In the genomic region with DNA sequence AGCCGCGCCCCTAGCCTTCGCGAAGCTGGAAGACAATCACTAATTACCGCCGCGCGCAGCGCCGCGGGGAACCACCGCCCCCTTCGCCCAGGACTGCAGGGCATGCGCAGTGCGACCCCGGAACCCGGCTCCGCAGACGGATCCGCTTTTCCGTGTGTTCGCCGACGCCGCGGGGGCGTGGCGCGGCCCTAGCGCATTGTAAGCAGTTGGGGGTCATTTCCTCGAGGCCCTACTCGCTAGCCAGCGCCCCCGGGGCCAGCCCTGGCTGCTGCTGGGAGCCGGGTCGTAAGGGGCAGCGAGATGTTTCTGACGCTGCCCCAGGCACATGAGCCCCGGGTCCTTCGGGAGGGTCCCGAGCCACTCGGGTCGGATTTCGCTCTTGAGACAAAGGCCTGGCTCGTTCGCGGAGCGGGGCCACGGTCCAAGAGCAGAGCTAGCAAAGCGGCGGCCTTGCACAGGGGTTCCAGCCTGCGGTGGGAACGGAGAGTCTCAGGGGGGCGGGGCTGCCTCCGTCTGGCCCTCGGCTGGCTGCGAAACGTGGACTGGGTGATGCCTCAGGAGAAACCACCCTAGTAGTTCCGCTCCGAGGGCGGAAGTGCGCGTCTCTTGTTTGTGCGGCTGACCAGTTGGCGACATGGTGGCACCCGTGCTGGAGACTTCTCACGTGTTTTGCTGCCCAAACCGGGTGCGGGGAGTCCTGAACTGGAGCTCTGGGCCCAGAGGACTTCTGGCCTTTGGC, we compare ENCODE assay signal across 8 cellular contexts.
DNase-seq lines count a peak whose midpoint lies in the region; ATAC-seq lines count a peak whose summit lies in the region.

ELP2 (plus strand) TSS at position 600 of the 739 bp plus-strand sequence; CDS start at position 635, 35 bp downstream.
SLC39A6 (minus strand) TSS at position 41 of the 739 bp plus-strand sequence. CDS start 2,333 bp downstream, outside the sequence.

- H3K27me3 ChIP-seq in BLaER1 treated with 17β-estradiol and CSF1 and Interleukin-3, amounts not matched to agents 10 nM and 100 nM = no peaks in the 10 kb centered on the region

- H3K9ac ChIP-seq in BLaER1 treated with 17β-estradiol and CSF1 and Interleukin-3, amounts not matched to agents 10 nM and 100 nM = peak within 1 kb of the TSS; percentile 94 to 100 (median 98)

- peaks cover 26 to 62% (median 43%) of the 10 kb centered on the region in 11 experiments for H3K36me3 ChIP-seq in BLaER1 treated with 17β-estradiol and CSF1 and Interleukin-3, amounts not matched to agents 10 nM and 100 nM

- no peaks in the 10 kb centered on the region for H3K9me3 ChIP-seq in BLaER1 treated with 17β-estradiol and CSF1 and Interleukin-3, amounts not matched to agents 10 nM and 100 nM (replicated peaks in 1 of 11)

- peak within 1 kb of the TSS; percentile 80 to 100 (median 96) for H3K4me3 ChIP-seq in BLaER1 treated with 17β-estradiol and CSF1 and Interleukin-3, amounts not matched to agents 10 nM and 100 nM

- ATAC-seq in GM19328 (IDR thresholded peaks at IDR 0.05; ENCODE audit: unreplicated experiment) (peak; percentile 91), HG03469 (IDR thresholded peaks at IDR 0.05; ENCODE audit: unreplicated experiment) (peak; percentile 79)

- H3K4me1 ChIP-seq in BLaER1 treated with 17β-estradiol and CSF1 and Interleukin-3, amounts not matched to agents 10 nM and 100 nM = peaks cover 32 to 41% (median 36%) of the 10 kb centered on the region in 10 experiments

- peak within 1 kb of the TSS; percentile 73 to 94 (median 90) for H3K4me2 ChIP-seq in BLaER1 treated with 17β-estradiol and CSF1 and Interleukin-3, amounts not matched to agents 10 nM and 100 nM

- DNase-seq in NCI-H526 (lab: John Stamatoyannopoulos, UW) (peak; percentile 84 to 93), kidney tubule cell (ENCODE audit: low spot score) (peak; percentile 95)
- peak; percentile 96 for DNase-seq in activated CD4-positive, alpha-beta T cell treated with anti-CD3 and anti-CD28 coated beads for 48 hours
- peak; percentile 85 to 90 for DNase-seq in stimulated activated CD4-positive, alpha-beta T cell treated with anti-CD3 and anti-CD28 coated beads, Interleukin-1b, Interleukin-23, amount 100 ng/mL, for 1 hour (ENCODE audit: low read depth in 2 of 2)

- H4K20me1 ChIP-seq in BLaER1 treated with 17β-estradiol and CSF1 and Interleukin-3, amounts not matched to agents 10 nM and 100 nM = peaks cover 14 to 82% (median 40%) of the 10 kb centered on the region in 11 experiments; a peak in 20 of 22 replicates

- H3K27ac ChIP-seq in BLaER1 treated with 17β-estradiol and CSF1 and Interleukin-3, amounts not matched to agents 10 nM and 100 nM = peak within 1 kb of the TSS; percentile 96 to 100 (median 99)
- peak within 1 kb of the TSS; percentile 99 for H3K27ac ChIP-seq in cingulate gyrus (ENCODE audit: low read depth, low read length)

Comparison
In these comparisons a context has a peak if more than half of its experiments do, and no peak if none do; other contexts are left out.
1. Peak in every context shown above with its lines: DNase-seq, ATAC-seq, H3K4me3 ChIP-seq and H3K27ac ChIP-seq.